Comparison of ENCODE assay signal across 8 cellular contexts in the genomic region with DNA sequence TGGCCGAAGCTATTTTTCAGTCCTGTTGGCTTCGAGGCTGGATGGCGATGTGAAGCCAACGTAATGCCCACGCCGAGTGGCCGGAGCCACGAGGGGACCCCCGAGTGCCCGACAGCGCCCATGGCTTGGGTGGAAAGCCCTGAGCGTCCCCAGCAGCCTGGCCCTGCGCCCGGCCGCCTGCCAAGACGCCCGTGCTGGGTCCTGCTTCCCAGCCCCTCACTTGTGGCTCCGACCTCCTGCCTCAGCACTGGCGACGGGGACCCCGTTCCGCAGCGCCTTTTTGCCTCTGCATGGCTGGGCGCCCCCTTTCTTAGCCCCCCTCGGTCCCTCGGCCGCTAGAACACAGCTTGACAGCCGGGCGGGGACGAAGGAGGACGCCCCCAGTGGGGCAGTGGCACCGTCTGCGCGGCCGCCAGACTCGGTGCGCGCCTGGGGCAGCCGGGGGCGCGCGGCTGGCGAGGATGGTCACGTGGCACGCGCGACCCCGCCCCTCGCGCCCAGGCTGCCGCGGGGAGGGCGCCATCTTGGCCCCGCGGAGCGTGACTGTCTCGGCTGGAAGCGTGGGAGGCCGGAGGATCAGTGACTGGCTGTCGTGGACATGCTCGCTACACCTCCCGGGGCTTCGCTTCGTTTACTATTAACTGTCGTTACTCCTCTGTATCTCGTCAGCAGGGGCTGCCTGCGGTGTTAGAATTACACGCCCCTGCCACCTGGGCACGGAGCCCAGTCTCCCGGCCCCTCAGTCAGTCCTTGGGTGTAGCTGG. TPM values are rescaled to one million over a fixed set of nuclear protein-coding genes. Genes with fewer than 3 reads are reported as not detected.
DNase-seq lines count a peak whose midpoint lies in the region; ATAC-seq and TF ChIP-seq lines count a peak whose summit lies in the region.

No MANE protein-coding gene starts in this region.

- peaks cover 41 to 64% (median 46%) of the 10 kb centered on the region in 3 donors for H3K27me3 Mint-ChIP-seq in CD14-positive monocyte (ENCODE audit: low read depth in 3 of 3)
- H3K27me3 Mint-ChIP-seq in activated T-cell treated with anti-CD3 and anti-CD28 coated beads, Interleukin-2, amount 50 U/mL, for 4 hours (ENCODE audit: low read depth) = peaks cover 19% of the 10 kb centered on the region

- H3K9me3 ChIP-seq in NT2/D1 (ENCODE audit: insufficient read depth, low read length) = no peaks in the 10 kb centered on the region
- no peaks in the 10 kb centered on the region for H3K9me3 ChIP-seq in esophagus muscularis mucosa

- H3K4me1 Mint-ChIP-seq in CD14-positive monocyte = peaks cover 17% of the 10 kb centered on the region
- peaks cover 19% of the 10 kb centered on the region for H3K4me1 Mint-ChIP-seq in activated T-cell treated with anti-CD3 and anti-CD28 coated beads, Interleukin-2, amount 50 U/mL, for 4 hours (ENCODE audit: low read depth)

- TF ChIP-seq POLR2A in esophagus muscularis mucosa (IDR thresholded peaks at IDR 0.05; ENCODE audit: low read depth) = no peak

- H3K4me1 ChIP-seq in NT2/D1 (ENCODE audit: insufficient read depth, insufficient read length) (no peaks in the 10 kb centered on the region), esophagus muscularis mucosa (peaks cover 0 to 20% (median 17%) of the 10 kb centered on the region in 4 donors)

- H3K9ac ChIP-seq in NT2/D1 (ENCODE audit: insufficient read length, low read depth) = peak overlapping the region; percentile 82

- peaks cover 28% of the 10 kb centered on the region for H3K27me3 ChIP-seq in NT2/D1 (ENCODE audit: insufficient read depth, insufficient read length)
- peaks cover 0 to 21% (median 13%) of the 10 kb centered on the region in 4 donors for H3K27me3 ChIP-seq in esophagus muscularis mucosa

- peak; percentile 87 for ATAC-seq in GM19351 (IDR thresholded peaks at IDR 0.05; ENCODE audit: unreplicated experiment)
- ATAC-seq in HG03460 (IDR thresholded peaks at IDR 0.05; ENCODE audit: unreplicated experiment) = peak; percentile 90
- ATAC-seq in activated T-cell treated with anti-CD3 and anti-CD28 coated beads, Interleukin-2, amount 50 U/mL, for 4 hours = peak; percentile 88 to 89

- intact Hi-C loops in CD14-positive monocyte (cut with micrococcal nuclease) = no loop called here
- intact Hi-C loops in esophagus muscularis mucosa (cut with DNase I) = no loop called here

- H3K27ac Mint-ChIP-seq in CD14-positive monocyte = peak overlapping the region in 4 of 7 donors; percentile 20 to 82 (median 60)

- 0% methylated on average over 10 of the region's 70 CpGs for WGBS in esophagus muscularis mucosa

- H3K36me3 ChIP-seq in NT2/D1 (ENCODE audit: insufficient read depth, insufficient read length, low read length) (no peaks in the 10 kb centered on the region), esophagus muscularis mucosa (no peaks in the 10 kb centered on the region)

- TF ChIP-seq EP300 in esophagus muscularis mucosa (IDR thresholded peaks at IDR 0.05) = no peak

- peaks cover 0 to 10% of the 10 kb centered on the region in 2 donors for H3K36me3 Mint-ChIP-seq in CD14-positive monocyte
- no peaks in the 10 kb centered on the region for H3K36me3 Mint-ChIP-seq in activated T-cell treated with anti-CD3 and anti-CD28 coated beads, Interleukin-2, amount 50 U/mL, for 4 hours (ENCODE audit: insufficient read depth)

- H3K4me3 ChIP-seq in NT2/D1 (ENCODE audit: insufficient read length, low read depth) (peak overlapping the region; percentile 64), esophagus muscularis mucosa (peak overlapping the region; percentile 63 to 77 (median 72))

- peaks cover 4 to 14% (median 7%) of the 10 kb centered on the region in 7 donors for H3K9me3 Mint-ChIP-seq in CD14-positive monocyte
- H3K9me3 Mint-ChIP-seq in activated T-cell treated with anti-CD3 and anti-CD28 coated beads, Interleukin-2, amount 50 U/mL, for 4 hours = no peaks in the 10 kb centered on the region

- peak overlapping the region; percentile 86 to 92 for H3K4me3 Mint-ChIP-seq in CD14-positive monocyte
- peak overlapping the region; percentile 84 for H3K4me3 Mint-ChIP-seq in activated T-cell treated with anti-CD3 and anti-CD28 coated beads, Interleukin-2, amount 50 U/mL, for 4 hours

- H3K27ac ChIP-seq in esophagus muscularis mucosa (replicated peaks in 1 of 4) = peak overlapping the region; percentile 56 to 79 (median 72)

- TF ChIP-seq CTCF in CD14-positive monocyte (IDR thresholded peaks at IDR 0.05) (no peak), esophagus muscularis mucosa (IDR thresholded peaks at IDR 0.05) (no peak)

- peak; percentile 64 for DNase-seq in CD14-positive monocyte (ENCODE audit: low spot score)
- DNase-seq in NT2/D1 (ENCODE audit: low read depth, low spot score) = no peak
- DNase-seq in activated T-cell treated with anti-CD3 and anti-CD28 coated beads, Interleukin-2, amount 50 U/mL, for 4 hours = peak; percentile 83
- no peak for DNase-seq in esophagus muscularis mucosa (ENCODE audit: extremely low spot score)
- peak; percentile 86 for DNase-seq in myocyte (ENCODE audit: low read depth)
- peak; percentile 76 to 85 for DNase-seq in stimulated activated CD8-positive, alpha-beta memory T cell treated with anti-CD3 and anti-CD28 coated beads, Interleukin-7, amount 100 ng/mL, for 4 hours (ENCODE audit: low read depth in 2 of 2)

RNA-seq across cellular contexts. Expression of gene GPR176, which starts 0.6 kb away (rescaled TPM):
- under 1 TPM in 1 of 2 donors, not detected in 1; 0.18 TPM for polyA plus RNA-seq in CD14-positive monocyte
- under 1 TPM; 0.13 to 0.19 (median 0.13) TPM for total RNA-seq in activated T-cell treated with anti-CD3 and anti-CD28 coated beads, Interleukin-2, amount 50 U/mL, for 4 hours
- 1 to 10 TPM; 1.7 to 8.4 (median 5.4) TPM for total RNA-seq in esophagus muscularis mucosa
- total RNA-seq in myocyte = 28.1 and 32.6 TPM in 2 replicates
- 18.5 TPM for polyA plus RNA-seq in myocyte (2012)

RNA-seq across cellular contexts. Expression of gene EIF2AK4, which starts 13.2 kb away (rescaled TPM):
- 10 to 100 TPM; 16.1 to 19.8 TPM for polyA plus RNA-seq in CD14-positive monocyte
- total RNA-seq in activated T-cell treated with anti-CD3 and anti-CD28 coated beads, Interleukin-2, amount 50 U/mL, for 4 hours = 10 to 100 TPM; 17.6 to 20.9 (median 19.5) TPM
- total RNA-seq in esophagus muscularis mucosa (10 to 100 TPM; 25.2 to 49.2 (median 32.8) TPM), myocyte (68.3 and 70.0 TPM in 2 replicates)
- 32.0 TPM for polyA plus RNA-seq in myocyte (2012)

Comparison
In these comparisons a context has a peak if more than half of its experiments do, and no peak if none do; other contexts are left out.
1. DNase-seq: peak in CD14-positive monocyte (single experiment), activated T-cell treated with anti-CD3 and anti-CD28 coated beads, Interleukin-2, amount 50 U/mL, for 4 hours (single experiment), myocyte (single experiment) and stimulated activated CD8-positive, alpha-beta memory T cell treated with anti-CD3 and anti-CD28 coated beads, Interleukin-7, amount 100 ng/mL, for 4 hours (2 of 2); none in NT2/D1 (single experiment) and esophagus muscularis mucosa (single experiment).
2. Peak in every context shown above with its lines, with median percentiles within 50 percentile points of each other: ATAC-seq.